Comparison of ENCODE assay signal across 14 cellular contexts in the genomic region with DNA sequence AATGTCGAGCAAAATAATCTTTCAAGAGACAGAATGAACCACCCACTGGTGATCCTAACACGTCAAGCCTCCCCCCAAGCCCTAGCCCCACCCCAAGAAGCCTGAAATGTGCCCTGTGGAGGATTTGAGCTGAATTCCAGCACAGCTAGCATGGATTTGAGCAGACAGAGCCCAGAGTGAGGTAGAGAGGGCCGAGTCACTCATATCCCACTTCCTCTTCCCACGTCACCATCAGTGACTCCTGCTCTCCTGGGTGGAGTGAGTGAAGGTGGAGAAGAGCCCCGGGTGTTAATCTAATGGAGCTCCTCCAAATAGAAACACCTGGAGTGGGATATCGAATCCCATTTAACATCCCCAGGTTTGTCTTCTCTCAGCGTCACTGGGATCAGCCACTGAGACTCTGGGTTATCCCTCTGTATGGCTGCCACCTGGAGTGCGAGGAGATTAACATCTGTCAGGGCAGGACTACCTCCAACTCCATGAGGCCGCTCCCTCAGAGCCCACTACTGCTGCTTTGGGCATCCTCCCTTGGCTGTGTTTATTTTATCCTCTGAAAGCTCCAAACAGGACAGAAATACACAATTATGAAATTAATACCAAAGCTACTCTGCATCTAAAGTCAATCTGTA.
"Had no signal": no experiment of that assay in that cellular context is flagged by ENCODE, and none has a peak within 500 bp of the region (broad histone marks: within the 10 kb centered on the region; RNA-seq: fewer than 3 reads in every experiment).

No MANE protein-coding gene starts in this region.

- ATAC-seq: body of pancreas; left colon; naive thymus-derived CD4-positive, alpha-beta T cell had no signal

- H3K9me3 Mint-ChIP-seq: activated naive CD4-positive, alpha-beta T cell treated with anti-CD3 and anti-CD28 coated beads, Interleukin-2, amount 50 U/mL, for 24 hours; central memory CD8-positive, alpha-beta T cell; naive thymus-derived CD4-positive, alpha-beta T cell had no signal

- H3K4me1 Mint-ChIP-seq: activated naive CD4-positive, alpha-beta T cell treated with anti-CD3 and anti-CD28 coated beads, Interleukin-2, amount 50 U/mL, for 24 hours; central memory CD8-positive, alpha-beta T cell; immature natural killer cell; naive thymus-derived CD4-positive, alpha-beta T cell had no signal

- H3K36me3 Mint-ChIP-seq: activated naive CD4-positive, alpha-beta T cell treated with anti-CD3 and anti-CD28 coated beads, Interleukin-2, amount 50 U/mL, for 24 hours; immature natural killer cell; naive thymus-derived CD4-positive, alpha-beta T cell had no signal

- FAIRE-seq: small intestine, urothelium cell line had no signal

- H3K27ac Mint-ChIP-seq: activated naive CD4-positive, alpha-beta T cell treated with anti-CD3 and anti-CD28 coated beads, Interleukin-2, amount 50 U/mL, for 24 hours; immature natural killer cell; naive thymus-derived CD4-positive, alpha-beta T cell had no signal

- H3K4me3 Mint-ChIP-seq: activated naive CD4-positive, alpha-beta T cell treated with anti-CD3 and anti-CD28 coated beads, Interleukin-2, amount 50 U/mL, for 24 hours; central memory CD8-positive, alpha-beta T cell; immature natural killer cell; naive thymus-derived CD4-positive, alpha-beta T cell had no signal

- H3K36me3 ChIP-seq: right atrium auricular region, thyroid gland had no signal

- H3K4me3 ChIP-seq: body of pancreas, right atrium auricular region, thyroid gland had no signal

- H3K27me3 ChIP-seq: body of pancreas, right atrium auricular region, thyroid gland had no signal

- DNase-seq: amniotic stem cell; body of pancreas; effector memory CD4-positive, alpha-beta T cell; hippocampal formation; immature natural killer cell; left colon; naive thymus-derived CD4-positive, alpha-beta T cell; nucleus accumbens; small intestine; thyroid gland had no signal
